In the genomic region with DNA sequence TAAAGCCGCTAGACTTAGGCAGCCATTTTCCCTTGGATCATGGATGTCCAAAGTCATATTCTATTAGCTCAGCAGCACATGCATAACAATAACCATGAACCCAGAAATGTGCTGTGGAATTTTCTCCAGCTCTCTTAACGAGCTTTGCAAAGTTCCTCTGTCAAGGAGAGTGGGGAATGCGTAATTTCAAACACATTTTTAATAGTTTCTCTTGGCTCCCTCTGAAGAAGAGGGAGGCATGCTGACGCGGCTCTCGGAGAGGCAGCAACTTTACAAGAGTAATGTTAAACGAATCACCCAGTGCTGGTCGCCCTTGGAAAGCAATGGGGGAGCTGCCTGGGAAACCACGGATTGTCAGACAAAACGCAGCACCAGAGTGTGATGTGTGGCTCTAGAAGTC, we compare ENCODE assay signal across 20 cellular contexts.
"Had no signal": no experiment of that assay in that cellular context is flagged by ENCODE, and none has a peak within 500 bp of the region (broad histone marks: within the 10 kb centered on the region; RNA-seq: fewer than 3 reads in every experiment).

No MANE protein-coding gene starts in this region.

- H3K27me3 ChIP-seq: cardiac muscle cell, esophagus squamous epithelium, foreskin keratinocyte, vagina had no signal

- H3K27me3 Mint-ChIP-seq: activated CD4-positive, alpha-beta memory T cell treated with anti-CD3 and anti-CD28 coated beads for 36 hours had no signal

- H3K9me3 Mint-ChIP-seq: activated CD4-positive, alpha-beta memory T cell treated with anti-CD3 and anti-CD28 coated beads for 36 hours; dendritic cell treated with granulocyte-macrophage colony-stimulating factor and Interleukin-4, amounts not matched to agents 40 ng/mL and 50 ng/mL, for 4 days; natural killer cell treated with Interleukin-12 subunit alpha and Interleukin-12 subunit beta and Interleukin-15 and Interleukin-18, amount 100 ng/mL, for 72 hours had no signal

- H3K36me3 ChIP-seq: cardiac muscle cell, esophagus squamous epithelium, lower lobe of right lung, tibial nerve, vagina, WERI-Rb-1 had no signal

- H3K27ac ChIP-seq: cardiac muscle cell, esophagus squamous epithelium, foreskin keratinocyte, lower lobe of right lung, WERI-Rb-1 had no signal

- H3K4me3 Mint-ChIP-seq: activated CD4-positive, alpha-beta memory T cell treated with anti-CD3 and anti-CD28 coated beads for 36 hours; activated naive CD8-positive, alpha-beta T cell; dendritic cell treated with granulocyte-macrophage colony-stimulating factor and Interleukin-4, amounts not matched to agents 40 ng/mL and 50 ng/mL, for 4 days; natural killer cell treated with Interleukin-12 subunit alpha and Interleukin-12 subunit beta and Interleukin-15 and Interleukin-18, amount 100 ng/mL, for 72 hours; T-helper 17 cell had no signal

- H3K4me3 ChIP-seq: cardiac muscle cell, esophagus squamous epithelium, lower lobe of right lung, tibial nerve, vagina had no signal

- H3K36me3 Mint-ChIP-seq: activated CD4-positive, alpha-beta memory T cell treated with anti-CD3 and anti-CD28 coated beads for 36 hours; activated naive CD8-positive, alpha-beta T cell; natural killer cell treated with Interleukin-12 subunit alpha and Interleukin-12 subunit beta and Interleukin-15 and Interleukin-18, amount 100 ng/mL, for 72 hours had no signal

- DNase-seq: activated CD4-positive, alpha-beta memory T cell treated with anti-CD3 and anti-CD28 coated beads for 36 hours; activated T-cell treated with anti-CD3 and anti-CD28 coated beads for 4 hours; effector CD8-positive, alpha-beta T cell; esophagus squamous epithelium; foreskin keratinocyte; glutamatergic neuron; hippocampal formation; islet precursor cell; lower lobe of right lung; nucleus accumbens; stimulated activated naive CD8-positive, alpha-beta T cell treated with anti-CD3 and anti-CD28 coated beads, Interleukin-15, Interleukin-2, amounts not matched to agents 100 U/mL and 50 U/mL, for 24 hours; substantia nigra; T-helper 17 cell; WERI-Rb-1 had no signal

- H3K4me1 ChIP-seq: foreskin keratinocyte, lower lobe of right lung had no signal

- H3K27ac Mint-ChIP-seq: activated CD4-positive, alpha-beta memory T cell treated with anti-CD3 and anti-CD28 coated beads for 36 hours; activated naive CD8-positive, alpha-beta T cell; dendritic cell treated with granulocyte-macrophage colony-stimulating factor and Interleukin-4, amounts not matched to agents 40 ng/mL and 50 ng/mL, for 4 days; natural killer cell treated with Interleukin-12 subunit alpha and Interleukin-12 subunit beta and Interleukin-15 and Interleukin-18, amount 100 ng/mL, for 72 hours; T-helper 17 cell had no signal

- H3K9me3 ChIP-seq: esophagus squamous epithelium, lower lobe of right lung, tibial nerve, vagina had no signal
